Comparison of ENCODE assay signal across 10 cellular contexts in the genomic region with DNA sequence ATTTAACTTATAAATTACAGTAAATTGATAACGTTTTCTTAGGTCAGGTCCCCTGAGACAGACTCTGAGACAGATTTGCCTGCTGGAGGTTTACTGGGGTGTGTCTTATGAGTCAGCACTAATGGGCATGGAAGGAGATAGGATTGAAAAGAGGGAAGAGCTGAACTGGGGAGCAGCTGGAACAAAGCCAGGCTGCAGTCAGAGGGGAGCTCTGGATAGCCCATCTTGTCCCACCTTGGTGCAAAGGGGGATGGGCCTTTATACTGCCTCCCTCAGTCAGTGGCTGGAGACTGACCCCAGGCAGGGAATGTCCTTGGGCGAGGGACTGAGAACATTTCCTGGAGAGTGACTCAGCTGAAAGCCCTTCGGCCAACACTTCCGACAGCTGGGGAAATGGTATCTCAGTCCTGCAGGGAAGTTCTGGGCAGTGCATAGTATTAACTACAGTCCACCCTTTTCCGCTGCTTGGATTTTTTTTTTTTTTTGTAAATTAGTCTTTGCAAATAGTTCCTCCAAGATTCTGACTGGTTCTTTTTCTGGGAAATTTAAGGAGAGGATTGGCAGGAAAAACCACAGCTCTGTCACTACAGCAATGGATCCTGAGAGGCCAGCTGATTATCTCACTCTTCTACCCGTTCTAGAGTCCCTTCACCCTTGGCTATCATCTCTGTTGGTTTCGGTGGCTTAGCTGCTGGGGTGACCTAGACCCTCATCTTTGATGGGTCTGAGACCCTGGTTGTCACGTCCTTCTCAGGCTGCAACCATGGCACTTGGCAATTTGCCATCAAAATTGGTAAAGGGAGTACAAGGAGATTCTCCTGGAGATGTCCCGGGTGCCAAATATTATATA. TPM values are rescaled to one million over a fixed set of nuclear protein-coding genes. Genes with fewer than 3 reads are reported as not detected.
DNase-seq lines count a peak whose midpoint lies in the region; ATAC-seq, FAIRE-seq and TF ChIP-seq lines count a peak whose summit lies in the region.
"Had no signal": no experiment of that assay in that cellular context is flagged by ENCODE, and none has a peak within 500 bp of the region (broad histone marks: within the 10 kb centered on the region; RNA-seq: fewer than 3 reads in every experiment).

No MANE protein-coding gene starts in this region.

- no peaks in the 10 kb centered on the region for H3K9me3 ChIP-seq in MG63
- H3K9me3 ChIP-seq in endothelial cell of umbilical vein (replicated peaks; ENCODE audit: control insufficient read depth, insufficient read depth, low read length): no peaks in the 10 kb centered on the region

- intact Hi-C loops in endothelial cell of umbilical vein (cut with micrococcal nuclease): loop anchor here (1.0 to 2.0 kb wide), 5 partner anchors 13 to 223 kb away; a partner anchor contains a TSS

- peak overlapping the region; percentile 96 for H3K27ac ChIP-seq in endothelial cell of umbilical vein (ENCODE audit: insufficient read depth, low read depth, low read length)
- peak overlapping the region; percentile 15 for H3K27ac ChIP-seq in mesendoderm (ENCODE audit: low read depth, low read length)

- H3K79me1 ChIP-seq in mesendoderm (ENCODE audit: low read length): no peaks in the 10 kb centered on the region

- peak; percentile 98 for FAIRE-seq in endothelial cell of umbilical vein (lab: Jason Lieb, UNC)

- H2BK15ac ChIP-seq in mesendoderm (replicated peaks; ENCODE audit: low read depth): no peak overlapping the region

- peak overlapping the region; percentile 49 for H2BK5ac ChIP-seq in mesendoderm (ENCODE audit: low read length)

- H3K9me1 ChIP-seq in endothelial cell of umbilical vein (replicated peaks; ENCODE audit: control insufficient read depth, extremely low read depth, insufficient read depth, low read length): no peaks in the 10 kb centered on the region

- in situ Hi-C loops in ACHN (cut with HindIII; ENCODE audit: low pct_ligation_motif_present, low pct_unique_long_range_greater_than_20kb, low sequenced_read_pairs): no loop called here

- peak overlapping the region; percentile 65 for H2BK120ac ChIP-seq in mesendoderm (ENCODE audit: low read depth, low read length)

- H4K20me1 ChIP-seq in endothelial cell of umbilical vein (replicated peaks; ENCODE audit: control insufficient read depth, extremely low read depth, insufficient read depth, low read length): no peaks in the 10 kb centered on the region

- CTCF ChIA-PET in endothelial cell of umbilical vein (lab: Charles Lee): interaction anchor here (0.7 to 2.3 kb wide), 10 partner anchors 10 to 123 kb away, joined by 3 to 20 read pairs (median 4); a partner anchor contains a TSS

- H4K8ac ChIP-seq in mesendoderm (ENCODE audit: low read depth, low read length): no peak overlapping the region

- TF ChIP-seq POLR2A in endothelial cell of umbilical vein (IDR thresholded peaks at IDR 0.05; ENCODE audit: low read depth, low read length): peak; percentile 77

- H3K4me3 ChIP-seq in MG63 (no peak overlapping the region), endothelial cell of umbilical vein (replicated peaks in 1 of 3; ENCODE audit: insufficient read depth in 1 of 3, low read depth in 1 of 3, low read length in 3 of 3) (peak overlapping the region in 1 of 3 experiments; percentile 36), mesendoderm (ENCODE audit: low read length) (no peak overlapping the region)

- H3K9ac ChIP-seq in endothelial cell of umbilical vein (replicated peaks; ENCODE audit: extremely low read depth, insufficient read depth, low read length) (peak overlapping the region; percentile 62), mesendoderm (ENCODE audit: low read length) (no peak overlapping the region)

- H3K4me2 ChIP-seq in endothelial cell of umbilical vein (ENCODE audit: insufficient read depth, low read length) (peak overlapping the region; percentile 68), mesendoderm (ENCODE audit: low read length) (no peak overlapping the region)

- no peak for ATAC-seq in HG02885 (IDR thresholded peaks at IDR 0.05; ENCODE audit: poor library complexity, unreplicated experiment)
- ATAC-seq in HG03342 (IDR thresholded peaks at IDR 0.05; ENCODE audit: unreplicated experiment): no peak

- H3K4ac ChIP-seq in mesendoderm (ENCODE audit: low read depth, low read length): peak overlapping the region; percentile 48

- BruUV-seq in endothelial cell of umbilical vein (replicated peaks; lab: Mats Ljungman, UMichigan): TSS peak; percentile 81

- DNase-seq in ACHN (peak; percentile 90), MG63 (peak; percentile 90), endothelial cell of umbilical vein (ENCODE audit: low read depth, low spot score) (peak; percentile 96), mesendoderm (peak; percentile 93), activated T-cell treated with anti-CD3 and anti-CD28 coated beads for 4 hours (no peak), NCI-H1436 treated with DMSO at 0.1 percent for 48 hours (lab: John Stamatoyannopoulos, UW) (no peak)
- DNase-seq: DND-41, NCI-H2029 treated with DMSO at 0.1 percent for 48 hours had no signal

- no peak overlapping the region for H2AK5ac ChIP-seq in mesendoderm (ENCODE audit: low read length)

- H3K27me3 ChIP-seq in MG63 (no peaks in the 10 kb centered on the region), endothelial cell of umbilical vein (ENCODE audit: control insufficient read depth in 2 of 2, insufficient read depth in 2 of 2, low read length in 2 of 2) (no peaks in the 10 kb centered on the region), mesendoderm (ENCODE audit: insufficient read depth, low read length, poor library complexity) (no peaks in the 10 kb centered on the region)

- peak overlapping the region; percentile 37 for H2AFZ ChIP-seq in endothelial cell of umbilical vein (ENCODE audit: low read depth, low read length)

- H3K4me1 ChIP-seq in endothelial cell of umbilical vein (ENCODE audit: control insufficient read depth, extremely low read depth, insufficient read depth, low read length): peaks cover 36% of the 10 kb centered on the region
- peaks cover 11% of the 10 kb centered on the region for H3K4me1 ChIP-seq in mesendoderm (ENCODE audit: control insufficient read depth, low read depth, low read length)

- dilution Hi-C loops in endothelial cell of umbilical vein (cut with MboI; ENCODE audit: extremely low pct_ligation_motif_present, low sequenced_read_pairs): no loop called here

- H4K5ac ChIP-seq in mesendoderm (ENCODE audit: low read length): no peak overlapping the region

- no peaks in the 10 kb centered on the region for H3K79me2 ChIP-seq in endothelial cell of umbilical vein (ENCODE audit: control insufficient read depth, insufficient read depth, low read length)
- no peaks in the 10 kb centered on the region for H3K79me2 ChIP-seq in mesendoderm (ENCODE audit: control insufficient read depth, insufficient read depth, low read length)

- H3K23ac ChIP-seq in mesendoderm (ENCODE audit: low read length): no peak overlapping the region

- H3K18ac ChIP-seq in mesendoderm (ENCODE audit: low read length): peak overlapping the region; percentile 89

- no peaks in the 10 kb centered on the region for H3K36me3 ChIP-seq in MG63
- H3K36me3 ChIP-seq in endothelial cell of umbilical vein (ENCODE audit: control insufficient read depth in 2 of 2, extremely low read depth in 1 of 2, insufficient read depth in 2 of 2, low read length in 2 of 2): no peaks in the 10 kb centered on the region
- no peaks in the 10 kb centered on the region for H3K36me3 ChIP-seq in mesendoderm (ENCODE audit: control insufficient read depth, insufficient read depth, low read length)

- H3K56ac ChIP-seq in mesendoderm (ENCODE audit: low read length): peak overlapping the region; percentile 45

- no CpG with 5 or more reads among the region's 9 CpGs for WGBS in mesendoderm (ENCODE audit: extremely low coverage, insufficient coverage, low lambda C conversion rate)

- TF ChIP-seq CTCF in endothelial cell of umbilical vein (IDR thresholded peaks at IDR 0.05; ENCODE audit: extremely low read depth in 1 of 2, insufficient read depth in 1 of 2, low read depth in 1 of 2, low read length in 2 of 2): no peak

- POLR2A ChIA-PET in endothelial cell of umbilical vein (lab: Charles Lee): interaction anchor here (0.7 to 2.9 kb wide), 7 partner anchors 12 to 136 kb away, joined by 3 to 15 read pairs (median 6); a partner anchor contains a TSS

TF ChIP-seq in endothelial cell of umbilical vein, 7 proteins besides CTCF, POLR2A, EP300 and RAD21:
- TF ChIP-seq JUN (IDR thresholded peaks at IDR 0.05; ENCODE audit: borderline replicate concordance, insufficient read depth, insufficient read length, low read depth) (peak; percentile 96), MYC (IDR thresholded peaks at IDR 0.05; ENCODE audit: low read depth, low read length) (no peak), GATA2 (IDR thresholded peaks at IDR 0.05; ENCODE audit: insufficient read depth, insufficient read length, low read depth, low read length) (peak; percentile 83), FOS (IDR thresholded peaks at IDR 0.05; ENCODE audit: borderline replicate concordance, insufficient read depth, low read length) (peak; percentile 95), EZH2 (IDR thresholded peaks at IDR 0.05; ENCODE audit: borderline replicate concordance, low read depth, low read length, severe bottlenecking) (no peak), POLR2AphosphoS5 (IDR thresholded peaks at IDR 0.05; ENCODE audit: insufficient read depth, low read depth, low read length) (peak; percentile 98)
- TF ChIP-seq, protein P1, sequence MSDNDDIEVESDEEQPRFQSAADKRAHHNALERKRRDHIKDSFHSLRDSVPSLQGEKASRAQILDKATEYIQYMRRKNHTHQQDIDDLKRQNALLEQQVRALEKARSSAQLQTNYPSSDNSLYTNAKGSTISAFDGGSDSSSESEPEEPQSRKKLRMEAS (IDR thresholded peaks at IDR 0.05; ENCODE audit: insufficient read depth, insufficient read length): no peak

RNA-seq across cellular contexts. Expression of a gene that starts 39.2 kb away (rescaled TPM):
- total RNA-seq in MG63 (2014; rRNA removed; shearing (Covaris generic); ENCODE audit: low replicate concordance): 11.6 and 17.1 TPM in 2 replicates
- total RNA-seq in endothelial cell of umbilical vein: 88.1 and 92.6 TPM in 2 replicates
- polyA plus RNA-seq in endothelial cell of umbilical vein: 23.6 and 26.1 TPM in 2 replicates
- 23.8 and 26.7 TPM in 2 replicates for polyA plus RNA-seq in endothelial cell of umbilical vein (2011; cell fraction: cytosol; rRNA removed)
- 64.0 and 65.6 TPM in 2 replicates for polyA plus RNA-seq in endothelial cell of umbilical vein (2011; cell fraction: nucleus; rRNA removed)
- 33.5 and 44.2 TPM in 2 replicates for polyA plus RNA-seq in endothelial cell of umbilical vein (2012)
- 106 and 109 TPM in 2 replicates for polyA minus RNA-seq in endothelial cell of umbilical vein
- 14.7 TPM for polyA minus RNA-seq in endothelial cell of umbilical vein (2011; cell fraction: cytosol; rRNA and poly(A)+ RNA removed)
- 258 and 326 TPM in 2 replicates for polyA minus RNA-seq in endothelial cell of umbilical vein (2011; cell fraction: nucleus; rRNA and poly(A)+ RNA removed)
- 9.7 TPM for polyA plus RNA-seq in mesendoderm (2013, experiment 1 of 2)
- 10.0 TPM for polyA plus RNA-seq in mesendoderm (2013, experiment 2 of 2)

Comparison
In these comparisons a context has a peak if more than half of its experiments do, and no peak if none do; other contexts are left out.
1. DNase-seq: peak in ACHN (single experiment), MG63 (single experiment), endothelial cell of umbilical vein (single experiment) and mesendoderm (single experiment); none in activated T-cell treated with anti-CD3 and anti-CD28 coated beads for 4 hours (single experiment) and NCI-H1436 treated with DMSO at 0.1 percent for 48 hours (single experiment).